In genomic region chr17:57445051-57445450, GRCh38 we compare ENCODE assay signal across 18 cellular contexts.
DNase-seq lines count a peak whose midpoint lies in the region; ATAC-seq and TF ChIP-seq lines count a peak whose summit lies in the region.
"Had no signal": no experiment of that assay in that cellular context is flagged by ENCODE, and none has a peak within 500 bp of the region (broad histone marks: within the 10 kb centered on the region; RNA-seq: fewer than 3 reads in every experiment).

No MANE protein-coding gene starts in this region.

- H3K27ac Mint-ChIP-seq in MCF 10A (ENCODE audit: low read depth, unreplicated experiment) (no peak overlapping the region), type B pancreatic cell (peak overlapping the region; percentile 61)
- H3K27ac Mint-ChIP-seq: memory B cell had no signal

- H3K9me3 Mint-ChIP-seq in MCF 10A (ENCODE audit: unreplicated experiment) (no peaks in the 10 kb centered on the region), type B pancreatic cell (no peaks in the 10 kb centered on the region)
- H3K9me3 Mint-ChIP-seq: memory B cell had no signal

- POLR2A ChIA-PET in MCF 10A (lab: Yijun Ruan, JAX) = interaction anchor here (1.2 kb wide), 1 partner anchor 221 kb away, joined by 3 read pairs; no protein-coding TSS in a partner anchor

- no peaks in the 10 kb centered on the region for H3K27me3 Mint-ChIP-seq in MCF 10A (ENCODE audit: insufficient read depth, unreplicated experiment)
- H3K27me3 Mint-ChIP-seq in type B pancreatic cell = no peaks in the 10 kb centered on the region
- H3K27me3 Mint-ChIP-seq: memory B cell had no signal

- peak; percentile 33 to 65 for DNase-seq in T47D (ENCODE audit: low read depth in 1 of 2, low spot score in 1 of 2)
- DNase-seq in MCF 10A (ENCODE audit: unreplicated experiment) = no peak
- peak; percentile 47 to 62 for DNase-seq in SJSA1 (ENCODE audit: low read depth in 1 of 2, low spot score in 2 of 2)
- DNase-seq in kidney glomerular epithelial cell (lab: John Stamatoyannopoulos, UW) = peak; percentile 19
- DNase-seq in type B pancreatic cell (ENCODE audit: extremely low spot score, unreplicated experiment) = no peak
- DNase-seq in caudate nucleus (lab: John Stamatoyannopoulos, UW) = no peak
- no peak for DNase-seq in H7
- DNase-seq: activated CD4-positive, alpha-beta T cell treated with anti-CD3 and anti-CD28 coated beads, Interleukin-2, amount 50 U/mL, for 48 hours; effector memory CD4-positive, alpha-beta T cell; NCI-H1694 treated with DMSO at 0.1 percent for 48 hours; NCI-H526 treated with DMSO at 0.1 percent for 48 hours; occipital lobe; Peyer's patch; spleen; stomach had no signal

- H3K27me3 ChIP-seq in SJSA1 (replicated peaks) (no peaks in the 10 kb centered on the region), H7 (ENCODE audit: control insufficient read depth, insufficient read depth, low read length) (no peaks in the 10 kb centered on the region; the same call in 1 of the 2 replicates)
- H3K27me3 ChIP-seq: Peyer's patch, spleen, stomach had no signal

- H3K4me3 ChIP-seq in SJSA1 (no peak overlapping the region), H7 (ENCODE audit: insufficient read depth, low read depth, low read length) (no peak overlapping the region)
- H3K4me3 ChIP-seq: HAP-1, Peyer's patch, spleen, stomach had no signal

- intact Hi-C loops in MCF 10A (cut with micrococcal nuclease) = no loop called here

- H3K4me3 Mint-ChIP-seq in MCF 10A (ENCODE audit: unreplicated experiment) (no peak overlapping the region), type B pancreatic cell (no peak overlapping the region)
- H3K4me3 Mint-ChIP-seq: memory B cell had no signal

- H3K36me3 ChIP-seq in SJSA1 = peaks cover 9% of the 10 kb centered on the region; the same call in 1 of the 2 replicates
- no peaks in the 10 kb centered on the region for H3K36me3 ChIP-seq in H7 (replicated peaks; ENCODE audit: control insufficient read depth, insufficient read depth, low read length)
- H3K36me3 ChIP-seq: HAP-1, Peyer's patch, spleen, stomach had no signal

- peaks cover 53% of the 10 kb centered on the region for H3K4me1 ChIP-seq in SJSA1 (replicated peaks)

- in situ Hi-C loops in T47D (cut with HindIII; ENCODE audit: low pct_unique_long_range_greater_than_20kb, low sequenced_read_pairs) = no loop called here

- H3K27ac ChIP-seq in SJSA1 (peak overlapping the region; percentile 38), caudate nucleus (ENCODE audit: low read depth, low read length) (no peak overlapping the region)
- H3K27ac ChIP-seq: Peyer's patch, spleen, stomach had no signal

- TF ChIP-seq CTCF in MCF 10A (IDR thresholded peaks at IDR 0.05; ENCODE audit: unreplicated experiment) (no peak), type B pancreatic cell (conservative IDR thresholded peaks at IDR 0.05) (no peak)

- H3K36me3 Mint-ChIP-seq in MCF 10A (ENCODE audit: insufficient read depth, unreplicated experiment) (peaks cover 13% of the 10 kb centered on the region), type B pancreatic cell (peaks cover 7% of the 10 kb centered on the region)

- no peak for ATAC-seq in GM21423 (IDR thresholded peaks at IDR 0.05; ENCODE audit: unreplicated experiment)

- BruUV-seq in MCF 10A (replicated peaks; lab: Mats Ljungman, UMichigan) = no TSS peak

- H3K9me3 ChIP-seq in SJSA1 (replicated peaks) = no peaks in the 10 kb centered on the region
- H3K9me3 ChIP-seq: HAP-1, Peyer's patch, spleen, stomach had no signal

- H3K4me1 Mint-ChIP-seq in MCF 10A (ENCODE audit: insufficient read depth, unreplicated experiment) (peaks cover 30% of the 10 kb centered on the region), type B pancreatic cell (ENCODE audit: unreplicated experiment) (peaks cover 57% of the 10 kb centered on the region)

- CTCF ChIA-PET in MCF 10A (lab: Yijun Ruan, JAX) = interaction anchor here (1.7 to 3.7 kb wide), 3 partner anchors 153 to 227 kb away, joined by 4 to 13 read pairs (median 7); no protein-coding TSS in a partner anchor

Comparison
In these comparisons a context has a peak if more than half of its experiments do, and no peak if none do; other contexts are left out.
1. DNase-seq: peak in T47D (2 of 2), SJSA1 (2 of 2) and kidney glomerular epithelial cell (single experiment); none in MCF 10A (single experiment), type B pancreatic cell (single experiment), caudate nucleus (0 of 61) and H7 (single experiment).